11 cellular contexts compared by ENCODE assay signal in the genomic region with DNA sequence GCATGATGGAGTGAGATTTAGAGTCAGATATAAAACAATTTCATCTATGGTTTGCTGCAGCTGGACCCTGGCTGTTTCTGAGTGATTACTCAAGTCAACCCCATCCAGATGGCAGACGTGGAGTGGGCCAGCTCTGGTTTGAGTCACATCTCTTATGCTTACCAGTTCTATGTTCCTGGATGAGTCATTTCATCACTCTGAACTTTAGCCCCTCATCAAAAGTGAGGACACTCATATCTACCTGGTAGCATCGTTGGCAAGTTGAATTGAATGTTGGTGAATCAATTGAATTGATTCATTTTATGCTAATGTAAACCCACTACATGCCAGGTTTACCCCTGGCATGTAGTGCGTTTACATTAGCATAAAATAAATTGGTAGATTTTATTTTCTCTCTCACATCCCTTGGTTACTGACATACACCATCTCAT.
A peak's percentile ranks its signal among the peaks of the same experiment; 100 is the strongest.
DNase-seq lines count a peak whose midpoint lies in the region; ATAC-seq and TF ChIP-seq lines count a peak whose summit lies in the region.
"Had no signal": no experiment of that assay in that cellular context is flagged by ENCODE, and none has a peak within 500 bp of the region (broad histone marks: within the 10 kb centered on the region; RNA-seq: fewer than 3 reads in every experiment).

No MANE protein-coding gene starts in this region.

- H3K9me3 Mint-ChIP-seq in activated CD8-positive, alpha-beta T cell treated with anti-CD3 and anti-CD28 coated beads for 36 hours, result no peaks in the 10 kb centered on the region
- no peaks in the 10 kb centered on the region for H3K9me3 Mint-ChIP-seq in activated CD8-positive, alpha-beta T cell treated with anti-CD3 and anti-CD28 coated beads, Interleukin-2, amount 10 ng/mL, durations not matched to agents 7 days and 5 days (ENCODE audit: insufficient read depth)
- peaks cover 0 to 6% of the 10 kb centered on the region in 2 donors for H3K9me3 Mint-ChIP-seq in stimulated activated naive CD8-positive, alpha-beta T cell treated with anti-CD3 and anti-CD28 coated beads, Interleukin-15, amount 100 ng/mL, for 72 hours
- H3K9me3 Mint-ChIP-seq: activated naive CD8-positive, alpha-beta T cell treated with anti-CD3 and anti-CD28 coated beads, Interleukin-2, amount 10 ng/mL, durations not matched to agents 7 days and 5 days had no signal

- ATAC-seq in activated CD8-positive, alpha-beta T cell treated with anti-CD3 and anti-CD28 coated beads for 36 hours, result peak; percentile 56
- ATAC-seq in activated CD8-positive, alpha-beta T cell treated with anti-CD3 and anti-CD28 coated beads, Interleukin-2, amount 10 ng/mL, durations not matched to agents 7 days and 5 days, result no peak
- peak; percentile 81 for ATAC-seq in stimulated activated naive CD8-positive, alpha-beta T cell treated with anti-CD3 and anti-CD28 coated beads, Interleukin-15, amount 100 ng/mL, for 72 hours

- H3K4me1 Mint-ChIP-seq in activated CD8-positive, alpha-beta T cell treated with anti-CD3 and anti-CD28 coated beads for 36 hours (ENCODE audit: low read depth), result peaks cover 8% of the 10 kb centered on the region
- peaks cover under 1% of the 10 kb centered on the region for H3K4me1 Mint-ChIP-seq in activated CD8-positive, alpha-beta T cell treated with anti-CD3 and anti-CD28 coated beads, Interleukin-2, amount 10 ng/mL, durations not matched to agents 7 days and 5 days (ENCODE audit: low read depth)
- H3K4me1 Mint-ChIP-seq in stimulated activated naive CD8-positive, alpha-beta T cell treated with anti-CD3 and anti-CD28 coated beads, Interleukin-15, amount 100 ng/mL, for 72 hours, result peaks cover 20% of the 10 kb centered on the region

- H3K27me3 Mint-ChIP-seq in activated CD8-positive, alpha-beta T cell treated with anti-CD3 and anti-CD28 coated beads for 36 hours, result peaks cover 6% of the 10 kb centered on the region
- peaks cover 2% of the 10 kb centered on the region for H3K27me3 Mint-ChIP-seq in activated CD8-positive, alpha-beta T cell treated with anti-CD3 and anti-CD28 coated beads, Interleukin-2, amount 10 ng/mL, durations not matched to agents 7 days and 5 days (ENCODE audit: low read depth)
- H3K27me3 Mint-ChIP-seq in stimulated activated naive CD8-positive, alpha-beta T cell treated with anti-CD3 and anti-CD28 coated beads, Interleukin-15, amount 100 ng/mL, for 72 hours, result peaks cover 16% of the 10 kb centered on the region

- H3K4me3 Mint-ChIP-seq in activated CD8-positive, alpha-beta T cell treated with anti-CD3 and anti-CD28 coated beads for 36 hours, result no peak overlapping the region
- no peak overlapping the region for H3K4me3 Mint-ChIP-seq in activated CD8-positive, alpha-beta T cell treated with anti-CD3 and anti-CD28 coated beads, Interleukin-2, amount 10 ng/mL, durations not matched to agents 7 days and 5 days
- no peak overlapping the region for H3K4me3 Mint-ChIP-seq in stimulated activated naive CD8-positive, alpha-beta T cell treated with anti-CD3 and anti-CD28 coated beads, Interleukin-15, amount 100 ng/mL, for 72 hours
- H3K4me3 Mint-ChIP-seq: activated naive CD8-positive, alpha-beta T cell treated with anti-CD3 and anti-CD28 coated beads, Interleukin-2, amount 10 ng/mL, durations not matched to agents 7 days and 5 days; memory B cell had no signal

- H3K27ac Mint-ChIP-seq in activated CD8-positive, alpha-beta T cell treated with anti-CD3 and anti-CD28 coated beads for 36 hours, result no peak overlapping the region
- H3K27ac Mint-ChIP-seq in activated CD8-positive, alpha-beta T cell treated with anti-CD3 and anti-CD28 coated beads, Interleukin-2, amount 10 ng/mL, durations not matched to agents 7 days and 5 days, result no peak overlapping the region
- H3K27ac Mint-ChIP-seq in stimulated activated naive CD8-positive, alpha-beta T cell treated with anti-CD3 and anti-CD28 coated beads, Interleukin-15, amount 100 ng/mL, for 72 hours, result no peak overlapping the region
- H3K27ac Mint-ChIP-seq: activated naive CD8-positive, alpha-beta T cell treated with anti-CD3 and anti-CD28 coated beads, Interleukin-2, amount 10 ng/mL, durations not matched to agents 7 days and 5 days; memory B cell had no signal

- POLR2A ChIA-PET in activated CD8-positive, alpha-beta T cell treated with anti-CD3 and anti-CD28 coated beads for 36 hours (lab: Charles Lee), result no interaction called here
- POLR2A ChIA-PET in activated CD8-positive, alpha-beta T cell treated with anti-CD3 and anti-CD28 coated beads, Interleukin-2, amount 10 ng/mL, durations not matched to agents 7 days and 5 days (lab: Charles Lee), result no interaction called here

- CTCF ChIA-PET in activated CD8-positive, alpha-beta T cell treated with anti-CD3 and anti-CD28 coated beads for 36 hours (lab: Charles Lee), result interaction anchor here (1.5 kb wide), 1 partner anchor 10 kb away, joined by 6 read pairs; no protein-coding TSS in a partner anchor
- CTCF ChIA-PET in activated CD8-positive, alpha-beta T cell treated with anti-CD3 and anti-CD28 coated beads, Interleukin-2, amount 10 ng/mL, durations not matched to agents 7 days and 5 days (lab: Charles Lee), result no interaction called here

- TF ChIP-seq CTCF in activated CD8-positive, alpha-beta T cell treated with anti-CD3 and anti-CD28 coated beads for 36 hours (IDR thresholded peaks at IDR 0.05), result no peak
- no peak for TF ChIP-seq CTCF in epithelial cell of esophagus (IDR thresholded peaks at IDR 0.05; ENCODE audit: insufficient read depth, low read depth, low read length, missing control alignments)

- no peaks in the 10 kb centered on the region for H3K36me3 Mint-ChIP-seq in activated CD8-positive, alpha-beta T cell treated with anti-CD3 and anti-CD28 coated beads for 36 hours (ENCODE audit: low read depth)
- no peaks in the 10 kb centered on the region for H3K36me3 Mint-ChIP-seq in activated CD8-positive, alpha-beta T cell treated with anti-CD3 and anti-CD28 coated beads, Interleukin-2, amount 10 ng/mL, durations not matched to agents 7 days and 5 days (ENCODE audit: low read depth)
- H3K36me3 Mint-ChIP-seq: memory B cell had no signal

- no peak overlapping the region for H3K4me3 ChIP-seq in epithelial cell of esophagus (ENCODE audit: low read length)
- H3K4me3 ChIP-seq: BLaER1 had no signal

- intact Hi-C loops in activated CD8-positive, alpha-beta T cell treated with anti-CD3 and anti-CD28 coated beads for 36 hours (cut with micrococcal nuclease), result no loop called here

- DNase-seq in activated CD8-positive, alpha-beta T cell treated with anti-CD3 and anti-CD28 coated beads for 36 hours, result peak; percentile 34
- no peak for DNase-seq in activated CD8-positive, alpha-beta T cell treated with anti-CD3 and anti-CD28 coated beads, Interleukin-2, amount 10 ng/mL, durations not matched to agents 7 days and 5 days
- peak; percentile 15 for DNase-seq in HS-5 (ENCODE audit: low read depth)
- DNase-seq in epithelial cell of esophagus (ENCODE audit: low read depth), result peak; percentile 63
- DNase-seq in stimulated activated naive CD8-positive, alpha-beta T cell treated with anti-CD3 and anti-CD28 coated beads, Interleukin-15, amount 100 ng/mL, for 72 hours, result peak in 1 of 2 donors; percentile 32
- DNase-seq in D341Med (ENCODE audit: low spot score), result no peak
- no peak for DNase-seq in NCI-H146 treated with DMSO at 0.1 percent for 48 hours (lab: John Stamatoyannopoulos, UW; ENCODE audit: unreplicated experiment)
- no peak for DNase-seq in DMS79 (lab: John Stamatoyannopoulos, UW)
- DNase-seq: activated naive CD8-positive, alpha-beta T cell treated with anti-CD3 and anti-CD28 coated beads, Interleukin-2, amount 10 ng/mL, durations not matched to agents 7 days and 5 days had no signal

Comparison
In these comparisons a context has a peak if more than half of its experiments do, and no peak if none do; other contexts are left out.
1. DNase-seq: peak in activated CD8-positive, alpha-beta T cell treated with anti-CD3 and anti-CD28 coated beads for 36 hours (single experiment), HS-5 (single experiment) and epithelial cell of esophagus (single experiment); none in activated CD8-positive, alpha-beta T cell treated with anti-CD3 and anti-CD28 coated beads, Interleukin-2, amount 10 ng/mL, durations not matched to agents 7 days and 5 days (single experiment), D341Med (single experiment), NCI-H146 treated with DMSO at 0.1 percent for 48 hours (single experiment) and DMS79 (single experiment).